ENCODE assay signal across 1 cellular context in genomic region chr20:31608256-31608980, GRCh38.
TF ChIP-seq lines count a peak whose summit lies in the region.

No MANE protein-coding gene starts in this region.

TF ChIP-seq in GM12878, 131 proteins besides CTCF, POLR2A, EP300 and RAD21:
- TF ChIP-seq NR2C1 (IDR thresholded peaks at IDR 0.05) (no peak), NKRF (conservative IDR thresholded peaks at IDR 0.05) (no peak), WRNIP1 (IDR thresholded peaks at IDR 0.05; ENCODE audit: borderline replicate concordance, low read depth, low read length) (no peak), FOXK2 (IDR thresholded peaks at IDR 0.05) (0 out of 2 replicates have a peak, but pooled peaks have one; percentile 13), BRCA1 (IDR thresholded peaks at IDR 0.05; ENCODE audit: low read depth, low read length) (no peak), EGR1 (IDR thresholded peaks at IDR 0.05; ENCODE audit: borderline replicate concordance in 1 of 2, low read depth in 2 of 2, low read length in 2 of 2) (0 out of 3 replicates have a peak, but pooled peaks of 1 of the 2 experiments have one; percentile 39)
